Comparison of ENCODE assay signal across 28 cellular contexts in the genomic region with DNA sequence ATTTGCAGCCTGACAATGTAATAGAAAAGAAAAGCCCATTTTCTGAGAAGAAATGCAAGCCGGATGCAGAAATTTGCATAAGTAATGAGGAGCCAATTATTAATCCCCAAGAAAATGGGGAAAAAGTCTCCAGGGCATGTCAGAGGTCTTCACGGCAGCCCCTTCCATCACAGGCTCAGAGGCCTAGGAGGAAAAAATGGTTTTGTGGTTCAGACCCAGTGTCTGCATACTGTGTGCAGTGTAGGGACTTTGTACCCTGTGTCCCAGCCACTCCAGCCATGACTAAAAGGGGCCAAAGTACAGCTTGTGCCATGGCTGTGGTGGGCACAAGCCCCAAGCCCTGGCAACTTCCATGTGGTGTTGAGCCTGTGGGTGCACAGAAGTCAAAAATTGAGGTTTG.
"Had no signal": no experiment of that assay in that cellular context is flagged by ENCODE, and none has a peak within 500 bp of the region (broad histone marks: within the 10 kb centered on the region; RNA-seq: fewer than 3 reads in every experiment).

No MANE protein-coding gene starts in this region.

- H3K9me3 ChIP-seq: gastrocnemius medialis had no signal

- H2AFZ ChIP-seq: hepatocyte had no signal

- DNase-seq: cortex of kidney; dermis blood vessel endothelial cell; dorsolateral prefrontal cortex; effector CD4-positive, alpha-beta T cell; effector CD8-positive, alpha-beta T cell; effector memory CD4-positive, alpha-beta T cell; effector memory CD8-positive, alpha-beta T cell; endodermal cell; erythroblast; esophagus squamous epithelium; foreskin fibroblast; foreskin keratinocyte; foreskin melanocyte; gastrocnemius medialis; glutamatergic neuron; head of caudate nucleus; heart left ventricle; heart right ventricle; hippocampal formation had no signal

- ATAC-seq: effector memory CD8-positive, alpha-beta T cell; esophagus mucosa; foreskin keratinocyte; gastrocnemius medialis; gastroesophageal sphincter; heart left ventricle; heart right ventricle had no signal

- H3K27me3 ChIP-seq: esophagus muscularis mucosa, esophagus squamous epithelium, foreskin keratinocyte, gastrocnemius medialis, gastroesophageal sphincter, heart left ventricle, heart right ventricle, hepatocyte had no signal

- H3K36me3 ChIP-seq: gastrocnemius medialis, heart right ventricle had no signal

- H3K4me1 ChIP-seq: esophagus muscularis mucosa, esophagus squamous epithelium, foreskin keratinocyte, gastrocnemius medialis, gastroesophageal sphincter, heart left ventricle, heart right ventricle had no signal

- H3K4me3 ChIP-seq: coronary artery, dorsolateral prefrontal cortex, esophagus muscularis mucosa, esophagus squamous epithelium, gastrocnemius medialis, gastroesophageal sphincter, heart left ventricle, heart right ventricle, hepatocyte had no signal

- H3K4me2 ChIP-seq: hepatocyte had no signal

- H3K79me2 ChIP-seq: hepatocyte had no signal

- FAIRE-seq: endometrium, endothelial cell of umbilical vein, frontal cortex had no signal

- H3K27ac ChIP-seq: coronary artery, dorsolateral prefrontal cortex, epithelial cell of prostate, esophagus muscularis mucosa, esophagus squamous epithelium, foreskin keratinocyte, gastrocnemius medialis, gastroesophageal sphincter, heart left ventricle, heart right ventricle, hepatocyte had no signal
